36 cellular contexts compared by ENCODE assay signal in genomic region chr2:64563436-64563938, GRCh38.
"Had no signal": no experiment of that assay in that cellular context is flagged by ENCODE, and none has a peak within 500 bp of the region (broad histone marks: within the 10 kb centered on the region; RNA-seq: fewer than 3 reads in every experiment).

No MANE protein-coding gene starts in this region.

- ATAC-seq: activated CD8-positive, alpha-beta T cell treated with anti-CD3 and anti-CD28 coated beads for 36 hours; activated T-cell treated with anti-CD3 and anti-CD28 coated beads, Interleukin-2, amount 50 U/mL, for 72 hours; activated T-helper 17 cell treated with anti-CD3 and anti-CD28 coated beads, Interleukin-2, amount 50 U/mL, for 72 hours; body of pancreas; PC-3; Right ventricle myocardium inferior had no signal

- H3K4me3 Mint-ChIP-seq: activated CD8-positive, alpha-beta T cell treated with anti-CD3 and anti-CD28 coated beads for 36 hours; activated naive CD8-positive, alpha-beta T cell treated with anti-CD3 and anti-CD28 coated beads for 36 hours; activated T-cell treated with anti-CD3 and anti-CD28 coated beads, Interleukin-2, amount 50 U/mL, for 72 hours; activated T-helper 17 cell treated with anti-CD3 and anti-CD28 coated beads, Interleukin-2, amount 50 U/mL, for 72 hours had no signal

- H3K27me3 Mint-ChIP-seq: activated CD8-positive, alpha-beta T cell treated with anti-CD3 and anti-CD28 coated beads for 36 hours; activated naive CD8-positive, alpha-beta T cell treated with anti-CD3 and anti-CD28 coated beads for 36 hours; activated T-helper 17 cell treated with anti-CD3 and anti-CD28 coated beads, Interleukin-2, amount 50 U/mL, for 72 hours had no signal

- FAIRE-seq: astrocyte had no signal

- H3K9me3 Mint-ChIP-seq: activated CD8-positive, alpha-beta T cell treated with anti-CD3 and anti-CD28 coated beads for 36 hours; activated naive CD8-positive, alpha-beta T cell treated with anti-CD3 and anti-CD28 coated beads for 36 hours; activated T-cell treated with anti-CD3 and anti-CD28 coated beads, Interleukin-2, amount 50 U/mL, for 72 hours; activated T-helper 17 cell treated with anti-CD3 and anti-CD28 coated beads, Interleukin-2, amount 50 U/mL, for 72 hours had no signal

- H3K4me3 ChIP-seq: body of pancreas, breast epithelium, MG63, Peyer's patch had no signal

- H3K4me1 ChIP-seq: breast epithelium, Peyer's patch had no signal

- H3K27me3 ChIP-seq: body of pancreas, breast epithelium, MG63, Peyer's patch had no signal

- H3K27ac ChIP-seq: body of pancreas, breast epithelium, Peyer's patch, RWPE1, VCaP had no signal

- DNase-seq: activated CD4-positive, alpha-beta T cell treated with anti-CD3 and anti-CD28 coated beads, Interleukin-2, amount 50 U/mL, for 1 hour; activated CD4-positive, CD25-positive, alpha-beta regulatory T cell; activated CD8-positive, alpha-beta T cell treated with anti-CD3 and anti-CD28 coated beads for 36 hours; activated effector memory CD4-positive, alpha-beta T cell treated with anti-CD3 and anti-CD28 coated beads, Interleukin-2, amount 50 U/mL, for 16 hours; activated naive CD4-positive, alpha-beta T cell; activated naive CD4-positive, alpha-beta T cell treated with anti-CD3 and anti-CD28 coated beads, Interleukin-2, amount 50 U/mL, for 16 hours; activated naive CD8-positive, alpha-beta T cell treated with anti-CD3 and anti-CD28 coated beads for 36 hours; activated T-cell treated with anti-CD3 and anti-CD28 coated beads, Interleukin-2, amount 50 U/mL, for 1 hour; activated T-cell treated with anti-CD3 and anti-CD28 coated beads, Interleukin-2, amount 50 U/mL, for 72 hours; body of pancreas; Kasumi-1; KBM-7; MG63; NCI-H1048; NCI-H1105 treated with DMSO at 0.1 percent for 48 hours; NCI-H1436; NCI-H1694; NCI-H1930; NCI-H2081 treated with DMSO at 0.1 percent for 48 hours; NCI-H226; NCI-H446 treated with DMSO at 0.1 percent for 48 hours; NCI-H524; NK-92 treated with Interleukin-12 subunit alpha and Interleukin-12 subunit beta, amount 100 ng/mL, for 24 hours; PC-3; Peyer's patch; SIG-M5; SW 1271; T-helper 1 cell; T-helper 2 cell; T-helper 9 cell had no signal

- H3K36me3 ChIP-seq: breast epithelium had no signal

- H3K9me3 ChIP-seq: body of pancreas, breast epithelium, MG63, Peyer's patch had no signal

- H3K27ac Mint-ChIP-seq: activated CD8-positive, alpha-beta T cell treated with anti-CD3 and anti-CD28 coated beads for 36 hours; activated naive CD8-positive, alpha-beta T cell treated with anti-CD3 and anti-CD28 coated beads for 36 hours; activated T-cell treated with anti-CD3 and anti-CD28 coated beads, Interleukin-2, amount 50 U/mL, for 72 hours; activated T-helper 17 cell treated with anti-CD3 and anti-CD28 coated beads, Interleukin-2, amount 50 U/mL, for 72 hours had no signal
